In genomic region chr10:37856881-37857286, GRCh38 we compare ENCODE assay signal across 7 cellular contexts. TPM values are rescaled to one million over a fixed set of nuclear protein-coding genes. Genes with fewer than 3 reads are reported as not detected.
DNase-seq lines count a peak whose midpoint lies in the region; ATAC-seq and TF ChIP-seq lines count a peak whose summit lies in the region.

No MANE protein-coding gene starts in this region.

- H3K4me1 ChIP-seq in H9 (ENCODE audit: insufficient read depth, low read length) (no peaks in the 10 kb centered on the region; the same call in 1 of the 2 replicates), MM.1S (ENCODE audit: low read length) (peaks cover 18% of the 10 kb centered on the region)

- no peaks in the 10 kb centered on the region for H3K9me2 ChIP-seq in MM.1S (replicated peaks; ENCODE audit: insufficient read depth, low read length)

- H3K4me3 ChIP-seq in MM.1S (ENCODE audit: low read length), result peak overlapping the region; percentile 98

- H3K27me3 ChIP-seq in H9 (ENCODE audit: insufficient read depth, low read length) (no peaks in the 10 kb centered on the region), MM.1S (replicated peaks; ENCODE audit: insufficient read depth, low read length) (no peaks in the 10 kb centered on the region)

- H3K9me3 ChIP-seq in H9 (ENCODE audit: control insufficient read depth, low read depth, low read length), result no peaks in the 10 kb centered on the region
- no peaks in the 10 kb centered on the region for H3K9me3 ChIP-seq in MM.1S (replicated peaks; ENCODE audit: insufficient read depth, low read length)

- peaks cover 5% of the 10 kb centered on the region; the same call in 1 of the 2 replicates for H3F3A ChIP-seq in MM.1S (ENCODE audit: insufficient read depth, low read length)

- no peak overlapping the region for H4K91ac ChIP-seq in H9 (ENCODE audit: insufficient read length, low read depth, low read length)

- no peak overlapping the region for H3K14ac ChIP-seq in H9 (ENCODE audit: insufficient read depth, low read length)

- no peaks in the 10 kb centered on the region for H3K79me2 ChIP-seq in H9 (ENCODE audit: insufficient read depth, low read length)
- H3K79me2 ChIP-seq in MM.1S (ENCODE audit: low read length), result peaks cover 9% of the 10 kb centered on the region; the same call in 1 of the 2 replicates

- peak overlapping the region; percentile 74 for H3K4me2 ChIP-seq in H9 (ENCODE audit: insufficient read depth, insufficient read length, low read length)
- peak overlapping the region; percentile 69 for H3K4me2 ChIP-seq in MM.1S (ENCODE audit: low read depth, low read length)

- H3K56ac ChIP-seq in H9 (ENCODE audit: insufficient read length, low read depth, low read length), result no peak overlapping the region

- peak overlapping the region; percentile 75 to 91 for H3K4me3 Mint-ChIP-seq in H9
- H3K4me3 Mint-ChIP-seq in activated T-cell treated with anti-CD3 and anti-CD28 coated beads, Interleukin-2, amount 50 U/mL, for 72 hours, result peak overlapping the region; percentile 93 to 94

- H4K8ac ChIP-seq in H9 (replicated peaks; ENCODE audit: insufficient read length, low read depth, low read length), result no peak overlapping the region

- H3T11ph ChIP-seq in H9 (ENCODE audit: low read length), result no peak overlapping the region

- ATAC-seq in GM18499 (IDR thresholded peaks at IDR 0.05; ENCODE audit: insufficient read depth, unreplicated experiment), result peak; percentile 2
- peak; percentile 8 to 12 for ATAC-seq in activated T-cell treated with anti-CD3 and anti-CD28 coated beads, Interleukin-2, amount 50 U/mL, for 72 hours (replicated peaks in 1 of 2)

- intact Hi-C loops in posterior vena cava (cut with DNase I), result no loop called here

- no peaks in the 10 kb centered on the region; the same call in 1 of the 2 replicates for H3K36me3 ChIP-seq in MM.1S (replicated peaks; ENCODE audit: insufficient read depth, low read length)

- H4K20me1 ChIP-seq in H9 (ENCODE audit: control insufficient read depth, insufficient read depth, insufficient read length) (no peaks in the 10 kb centered on the region), MM.1S (ENCODE audit: insufficient read depth, low read length) (no peaks in the 10 kb centered on the region)

- peaks cover 5 to 8% of the 10 kb centered on the region in 2 experiments for H3K4me1 Mint-ChIP-seq in H9
- peaks cover 36% of the 10 kb centered on the region for H3K4me1 Mint-ChIP-seq in activated T-cell treated with anti-CD3 and anti-CD28 coated beads, Interleukin-2, amount 50 U/mL, for 72 hours (ENCODE audit: low read depth)

- no peak overlapping the region for H3K23ac ChIP-seq in H9 (ENCODE audit: insufficient read length, low read depth, low read length)

- H3K9me3 Mint-ChIP-seq in H9, result peaks cover 34 to 71% of the 10 kb centered on the region in 2 experiments
- H3K9me3 Mint-ChIP-seq in activated T-cell treated with anti-CD3 and anti-CD28 coated beads, Interleukin-2, amount 50 U/mL, for 72 hours, result no peaks in the 10 kb centered on the region

- H3K27ac Mint-ChIP-seq in H9, result peak overlapping the region in 2 of 3 experiments; percentile 64 to 66; a peak in 5 of 7 replicates
- peak overlapping the region; percentile 85 for H3K27ac Mint-ChIP-seq in activated T-cell treated with anti-CD3 and anti-CD28 coated beads, Interleukin-2, amount 50 U/mL, for 72 hours

- no peak overlapping the region for H3K18ac ChIP-seq in H9 (ENCODE audit: insufficient read length, low read depth, low read length)

- H2AK5ac ChIP-seq in H9 (ENCODE audit: insufficient read length, low read length), result no peak overlapping the region

- H3K23me2 ChIP-seq in H9 (ENCODE audit: insufficient read length, low read depth, low read length, poor library complexity, severe bottlenecking), result no peaks in the 10 kb centered on the region

- H2BK5ac ChIP-seq in H9 (ENCODE audit: insufficient read length, low read length), result no peak overlapping the region

- no peak overlapping the region for H4K5ac ChIP-seq in H9 (ENCODE audit: insufficient read length, low read depth, low read length)

- WGBS in H9 (ENCODE audit: extremely low coverage, insufficient read length, low lambda C conversion rate), result no CpG with 5 or more reads among the region's 16 CpGs

- H3K9ac ChIP-seq in H9 (ENCODE audit: extremely low read depth, insufficient read length, low read length), result peak overlapping the region; percentile 60
- H3K9ac ChIP-seq in MM.1S (ENCODE audit: low read length), result peak overlapping the region; percentile 98

- H3K27ac ChIP-seq in H9 (ENCODE audit: insufficient read length, low read depth, low read length), result no peak overlapping the region
- H3K27ac ChIP-seq in MM.1S (ENCODE audit: low read length), result no peak overlapping the region

- no peak for TF ChIP-seq CTCF in H9 (conservative IDR thresholded peaks at IDR 0.05)
- TF ChIP-seq CTCF in MM.1S (IDR thresholded peaks at IDR 0.05; ENCODE audit: low read length), result no peak

- DNase-seq in H9, result no peak
- DNase-seq in MM.1S, result peak; percentile 30
- peak; percentile 28 to 29 for DNase-seq in activated T-cell treated with anti-CD3 and anti-CD28 coated beads, Interleukin-2, amount 50 U/mL, for 72 hours
- peak; percentile 26 for DNase-seq in germinal center (ENCODE audit: low spot score)
- DNase-seq in posterior vena cava (ENCODE audit: low spot score), result peak; percentile 78
- DNase-seq in GM19240 (ENCODE audit: insufficient read length, low spot score), result no peak

- H2BK15ac ChIP-seq in H9 (ENCODE audit: low read depth, low read length), result no peak overlapping the region

- no peak overlapping the region for H3K4ac ChIP-seq in H9 (ENCODE audit: low read depth, low read length)

- H2BK12ac ChIP-seq in H9 (ENCODE audit: insufficient read length, low read depth, low read length), result no peak overlapping the region

- no peaks in the 10 kb centered on the region for H3K79me1 ChIP-seq in H9 (ENCODE audit: insufficient read depth, low read depth, low read length, poor library complexity, severe bottlenecking)

- no peak overlapping the region for H2BK120ac ChIP-seq in H9 (ENCODE audit: low read depth, low read length, poor library complexity, severe bottlenecking)

- peaks cover 12 to 18% (median 18%) of the 10 kb centered on the region in 3 experiments for H3K36me3 Mint-ChIP-seq in H9 (ENCODE audit: insufficient read depth in 1 of 3, low read depth in 3 of 3)
- peaks cover 5 to 13% of the 10 kb centered on the region in 2 donors for H3K36me3 Mint-ChIP-seq in activated T-cell treated with anti-CD3 and anti-CD28 coated beads, Interleukin-2, amount 50 U/mL, for 72 hours (ENCODE audit: insufficient read depth in 2 of 2)

- no peak overlapping the region for H2BK20ac ChIP-seq in H9 (ENCODE audit: low read depth, low read length, poor library complexity, severe bottlenecking)

- no peak overlapping the region for H2AFZ ChIP-seq in H9 (ENCODE audit: low read length)
- peak overlapping the region; percentile 100 for H2AFZ ChIP-seq in MM.1S (ENCODE audit: low read length)

- peaks cover 4% of the 10 kb centered on the region; the same call in 1 of the 2 replicates for H3K27me3 Mint-ChIP-seq in H9 (ENCODE audit: low read depth)
- H3K27me3 Mint-ChIP-seq in activated T-cell treated with anti-CD3 and anti-CD28 coated beads, Interleukin-2, amount 50 U/mL, for 72 hours (ENCODE audit: low read depth), result no peaks in the 10 kb centered on the region

RNA-seq across cellular contexts. Expression of gene ZNF248, which starts 0.5 kb away (rescaled TPM):
- 5.4 and 6.4 TPM in 2 replicates for total RNA-seq in H9 (2021)
- 1 to 10 TPM; 9.8 to 9.9 TPM for total RNA-seq in activated T-cell treated with anti-CD3 and anti-CD28 coated beads, Interleukin-2, amount 50 U/mL, for 72 hours
- total RNA-seq in posterior vena cava, result 10 to 100 TPM in 1 of 2 donors, 1 to 10 TPM in 1; 9.8 to 10.2 TPM

Comparison
In these comparisons a context has a peak if more than half of its experiments do, and no peak if none do; other contexts are left out.
1. DNase-seq: peak in MM.1S (single experiment), activated T-cell treated with anti-CD3 and anti-CD28 coated beads, Interleukin-2, amount 50 U/mL, for 72 hours (2 of 2), germinal center (single experiment) and posterior vena cava (single experiment); none in H9 (single experiment) and GM19240 (single experiment).